ENCODE assay signal across 25 cellular contexts in genomic region chr12:65721541-65722190, GRCh38.
"Had no signal": no experiment of that assay in that cellular context is flagged by ENCODE, and none has a peak within 500 bp of the region (broad histone marks: within the 10 kb centered on the region; RNA-seq: fewer than 3 reads in every experiment).

No MANE protein-coding gene starts in this region.

- H3K4me1 Mint-ChIP-seq: activated CD4-positive, alpha-beta memory T cell treated with anti-CD3 and anti-CD28 coated beads, Interleukin-2, amount 10 ng/mL, durations not matched to agents 7 days and 5 days; activated CD4-positive, alpha-beta T cell treated with anti-CD3 and anti-CD28 coated beads, Interleukin-2, amount 10 ng/mL, durations not matched to agents 7 days and 5 days; activated naive CD8-positive, alpha-beta T cell treated with anti-CD3 and anti-CD28 coated beads for 36 hours; activated T-helper 17 cell treated with anti-CD3 and anti-CD28 coated beads, Interleukin-2, amount 50 U/mL, for 72 hours; T-cell had no signal

- H3K9me3 ChIP-seq: breast epithelium had no signal

- ATAC-seq: activated T-helper 17 cell treated with anti-CD3 and anti-CD28 coated beads, Interleukin-2, amount 50 U/mL, for 72 hours; Right ventricle myocardium inferior; T-cell had no signal

- DNase-seq: activated CD4-positive, alpha-beta memory T cell treated with anti-CD3 and anti-CD28 coated beads, Interleukin-2, amount 10 ng/mL, durations not matched to agents 7 days and 5 days; activated CD4-positive, alpha-beta T cell treated with anti-CD3 and anti-CD28 coated beads, Interleukin-2, amount 10 ng/mL, durations not matched to agents 7 days and 5 days; activated CD4-positive, CD25-positive, alpha-beta regulatory T cell; activated gamma-delta T cell; activated naive CD4-positive, alpha-beta T cell treated with anti-CD3 and anti-CD28 coated beads for 36 hours; activated naive CD8-positive, alpha-beta T cell treated with anti-CD3 and anti-CD28 coated beads for 36 hours; activated T-cell treated with anti-CD3 and anti-CD28 coated beads for 4 hours; activated T-cell treated with anti-CD3 and anti-CD28 coated beads, Interleukin-2, amount 50 U/mL, for 48 hours; aorta; caudate nucleus; NCI-H1092; NCI-H1417; NCI-H1930; NCI-H2107; NCI-H345; NCI-H510A; NCI-H526 treated with DMSO at 0.1 percent for 48 hours; T-cell; T-helper 2 cell; T1000 had no signal

- H3K4me1 ChIP-seq: breast epithelium had no signal

- H3K27ac ChIP-seq: breast epithelium, SK-N-MC, VCaP had no signal

- H3K36me3 ChIP-seq: breast epithelium had no signal

- H3K27ac Mint-ChIP-seq: activated CD4-positive, alpha-beta memory T cell treated with anti-CD3 and anti-CD28 coated beads, Interleukin-2, amount 10 ng/mL, durations not matched to agents 7 days and 5 days; activated CD4-positive, alpha-beta T cell treated with anti-CD3 and anti-CD28 coated beads, Interleukin-2, amount 10 ng/mL, durations not matched to agents 7 days and 5 days; activated naive CD4-positive, alpha-beta T cell treated with anti-CD3 and anti-CD28 coated beads for 36 hours; activated naive CD8-positive, alpha-beta T cell treated with anti-CD3 and anti-CD28 coated beads for 36 hours; activated T-helper 17 cell treated with anti-CD3 and anti-CD28 coated beads, Interleukin-2, amount 50 U/mL, for 72 hours; T-cell had no signal

- H3K9me3 Mint-ChIP-seq: activated CD4-positive, alpha-beta memory T cell treated with anti-CD3 and anti-CD28 coated beads, Interleukin-2, amount 10 ng/mL, durations not matched to agents 7 days and 5 days; activated CD4-positive, alpha-beta T cell treated with anti-CD3 and anti-CD28 coated beads, Interleukin-2, amount 10 ng/mL, durations not matched to agents 7 days and 5 days; activated naive CD4-positive, alpha-beta T cell treated with anti-CD3 and anti-CD28 coated beads for 36 hours; activated naive CD8-positive, alpha-beta T cell treated with anti-CD3 and anti-CD28 coated beads for 36 hours; activated T-helper 17 cell treated with anti-CD3 and anti-CD28 coated beads, Interleukin-2, amount 50 U/mL, for 72 hours; T-cell had no signal

- H3K4me3 Mint-ChIP-seq: activated CD4-positive, alpha-beta memory T cell treated with anti-CD3 and anti-CD28 coated beads, Interleukin-2, amount 10 ng/mL, durations not matched to agents 7 days and 5 days; activated CD4-positive, alpha-beta T cell treated with anti-CD3 and anti-CD28 coated beads, Interleukin-2, amount 10 ng/mL, durations not matched to agents 7 days and 5 days; activated naive CD4-positive, alpha-beta T cell treated with anti-CD3 and anti-CD28 coated beads for 36 hours; activated naive CD8-positive, alpha-beta T cell treated with anti-CD3 and anti-CD28 coated beads for 36 hours; activated T-helper 17 cell treated with anti-CD3 and anti-CD28 coated beads, Interleukin-2, amount 50 U/mL, for 72 hours; T-cell had no signal

- H3K4me3 ChIP-seq: breast epithelium, SK-N-MC had no signal

- H3K36me3 Mint-ChIP-seq: activated naive CD8-positive, alpha-beta T cell treated with anti-CD3 and anti-CD28 coated beads for 36 hours; T-cell had no signal
